ENCODE assay signal across 11 cellular contexts in the genomic region with DNA sequence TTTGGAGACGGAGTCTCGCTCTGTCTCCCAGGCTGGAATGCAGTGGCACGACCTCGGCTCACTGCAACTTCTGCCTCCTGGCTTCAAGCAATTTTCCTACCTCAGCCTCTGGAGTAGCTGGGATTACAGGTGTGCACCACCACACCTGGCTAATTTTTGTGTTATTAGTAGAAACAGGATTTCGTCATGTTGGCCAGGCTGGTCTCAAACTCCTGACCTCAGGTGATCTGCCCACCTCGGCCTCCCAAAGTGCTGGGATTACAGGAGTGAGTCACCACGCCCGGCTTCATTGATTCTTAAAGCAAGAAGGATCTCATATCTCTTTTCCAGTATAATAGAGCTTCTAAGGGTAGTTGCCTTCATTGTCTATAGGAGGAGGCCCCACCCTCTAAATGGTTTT. TPM values are rescaled to one million over a fixed set of nuclear protein-coding genes. Genes with fewer than 3 reads are reported as not detected.
"Had no signal": no experiment of that assay in that cellular context is flagged by ENCODE, and none has a peak within 500 bp of the region (broad histone marks: within the 10 kb centered on the region; RNA-seq: fewer than 3 reads in every experiment).

No MANE protein-coding gene starts in this region.

RNA-seq across cellular contexts. Expression of gene CSHL1, which starts 6.3 kb away (rescaled TPM):
- total RNA-seq: OCI-LY7, PC-3, PC-9, Peyer's patch, Right ventricle myocardium inferior, Right ventricle myocardium superior, RPMI7951, SJCRH30, SJSA1, SK-MEL-5 had no signal
- polyA plus RNA-seq: SK-N-SH had no signal

RNA-seq across cellular contexts. Expression of gene CSH1, which starts 8.4 kb away (rescaled TPM):
- total RNA-seq: OCI-LY7, PC-3, PC-9, Peyer's patch, Right ventricle myocardium inferior, Right ventricle myocardium superior, RPMI7951, SJCRH30, SJSA1, SK-MEL-5 had no signal
- polyA plus RNA-seq: SK-N-SH had no signal

RNA-seq across cellular contexts. Expression of gene GH1, which starts 13.8 kb away (rescaled TPM):
- total RNA-seq: PC-3, PC-9, Peyer's patch, Right ventricle myocardium inferior, Right ventricle myocardium superior, RPMI7951, SJCRH30, SJSA1, SK-MEL-5 had no signal
- polyA plus RNA-seq: SK-N-SH had no signal

RNA-seq across cellular contexts. Expression of gene GH2, which starts 23.1 kb away (rescaled TPM):
- total RNA-seq: OCI-LY7, PC-3, PC-9, Peyer's patch, Right ventricle myocardium inferior, Right ventricle myocardium superior, RPMI7951, SJCRH30, SJSA1, SK-MEL-5 had no signal
- polyA plus RNA-seq: SK-N-SH had no signal

RNA-seq across cellular contexts. Expression of gene CD79B, which starts 27.3 kb away (rescaled TPM):
- total RNA-seq: PC-3, PC-9, RPMI7951, SJSA1 had no signal
